ENCODE assay signal across 15 cellular contexts in genomic region chr6:101666256-101666655, GRCh38.
DNase-seq lines count a peak whose midpoint lies in the region; ATAC-seq and TF ChIP-seq lines count a peak whose summit lies in the region.
"Had no signal": no experiment of that assay in that cellular context is flagged by ENCODE, and none has a peak within 500 bp of the region (broad histone marks: within the 10 kb centered on the region; RNA-seq: fewer than 3 reads in every experiment).

No MANE protein-coding gene starts in this region.

- H4K20me1 ChIP-seq in HCT116 (ENCODE audit: insufficient read depth) = no peaks in the 10 kb centered on the region

- H3K27ac ChIP-seq in HCT116 (ENCODE audit: low read depth, low read length) (no peak overlapping the region), SJCRH30 (no peak overlapping the region)

- CTCF ChIA-PET in HCT116 (lab: Charles Lee) = no interaction called here

- no TSS peak for BruUV-seq in HCT116 (replicated peaks; lab: Mats Ljungman, UMichigan)

- H3K36me3 ChIP-seq in HCT116 (ENCODE audit: control insufficient read depth in 1 of 2, insufficient read depth in 2 of 2, low read length in 2 of 2) = no peaks in the 10 kb centered on the region
- H3K36me3 ChIP-seq in SJCRH30 = no peaks in the 10 kb centered on the region
- H3K36me3 ChIP-seq: BE2C, HAP-1 had no signal

- no peak for TF ChIP-seq POLR2A in HCT116 (IDR thresholded peaks at IDR 0.05; ENCODE audit: borderline replicate concordance, extremely low read depth, insufficient read depth, insufficient read length)

- RAD21 ChIA-PET in HCT116 (lab: Charles Lee; ENCODE audit: low non-redundant PET in 1 of 2, low total read pairs in 2 of 2, uncharacterized antibody in 2 of 2, unreplicated experiment in 2 of 2) = no interaction called here

- H3K9me2 ChIP-seq in HCT116 (ENCODE audit: insufficient read depth) = no peaks in the 10 kb centered on the region

- H3K4me3 ChIP-seq in HCT116 (replicated peaks in 1 of 2; ENCODE audit: low read depth in 1 of 2, low read length in 2 of 2) = no peak overlapping the region
- H3K4me3 ChIP-seq in SJCRH30 = no peak overlapping the region
- no peak overlapping the region for H3K4me3 ChIP-seq in foreskin fibroblast (ENCODE audit: low read depth in 1 of 2, low read length in 2 of 2)
- H3K4me3 ChIP-seq: HAP-1 had no signal

- H3K27me3 ChIP-seq in HCT116 (ENCODE audit: insufficient read depth, low read length) = no peaks in the 10 kb centered on the region
- H3K27me3 ChIP-seq in SJCRH30 = no peaks in the 10 kb centered on the region
- H3K27me3 ChIP-seq: BE2C had no signal

- peak overlapping the region; percentile 18; the same call in 1 of the 2 replicates for H3K4me2 ChIP-seq in HCT116 (ENCODE audit: low read length)

- TF ChIP-seq CTCF in HCT116 (IDR thresholded peaks at IDR 0.05 in 2 of 3, conservative IDR thresholded peaks at IDR 0.05 in 1 of 3; ENCODE audit: borderline replicate concordance in 1 of 3, insufficient read depth in 1 of 3, low read depth in 2 of 3, low read length in 2 of 3) (no peak), foreskin fibroblast (IDR thresholded peaks at IDR 0.05; ENCODE audit: low read depth, low read length) (no peak)

- H3K79me2 ChIP-seq in HCT116 (ENCODE audit: insufficient read depth, low read length) = no peaks in the 10 kb centered on the region

- intact Hi-C loops in HCT116 (cut with micrococcal nuclease) = no loop called here

- H2AFZ ChIP-seq in HCT116 (ENCODE audit: low read depth, low read length, poor library complexity, severe bottlenecking) = no peak overlapping the region

- TF ChIP-seq RAD21 in HCT116 (IDR thresholded peaks at IDR 0.05; ENCODE audit: low read depth) = no peak

- POLR2A ChIA-PET in HCT116 (lab: Charles Lee) = no interaction called here

- H3K4me1 ChIP-seq in HCT116 (ENCODE audit: control insufficient read depth in 1 of 2, insufficient read depth in 2 of 2, low read length in 2 of 2) (peaks cover 0 to 12% of the 10 kb centered on the region in 2 experiments; a peak in 2 of 4 replicates), SJCRH30 (no peaks in the 10 kb centered on the region)
- H3K4me1 ChIP-seq: HAP-1 had no signal

- DNase-seq in AG08395 (ENCODE audit: low spot score) (peak; percentile 49), HCT116 (ENCODE audit: low read depth, low spot score) (peak; percentile 42), SJCRH30 (peak; percentile 8 to 20), foreskin fibroblast (peak; percentile 62 to 70), NCI-H2107 (lab: John Stamatoyannopoulos, UW) (no peak), DMS114 treated with DMSO at 0.1 percent for 48 hours (lab: John Stamatoyannopoulos, UW; ENCODE audit: unreplicated experiment) (no peak), NCI-H128 (lab: John Stamatoyannopoulos, UW; ENCODE audit: unreplicated experiment) (no peak), NCI-H345 treated with DMSO at 0.1 percent for 48 hours (lab: John Stamatoyannopoulos, UW; ENCODE audit: unreplicated experiment) (no peak)
- DNase-seq: activated CD4-positive, alpha-beta T cell treated with anti-CD3 and anti-CD28 coated beads, Interleukin-2, amount 50 U/mL, for 48 hours; activated naive CD4-positive, alpha-beta T cell treated with anti-CD3 and anti-CD28 coated beads, Interleukin-2, amount 50 U/mL, for 16 hours; BE2C; hypothalamus; MM.1S; T-cell had no signal

- H3K9ac ChIP-seq in HCT116 (ENCODE audit: low read length) = no peak overlapping the region

- peak; percentile 79 for ATAC-seq in HCT116
- ATAC-seq: T-cell had no signal

- H3K9me3 ChIP-seq in HCT116 (ENCODE audit: control insufficient read depth in 1 of 2, insufficient read depth in 1 of 2, low read depth in 1 of 2, low read length in 2 of 2) (no peaks in the 10 kb centered on the region), SJCRH30 (replicated peaks) (no peaks in the 10 kb centered on the region)
- H3K9me3 ChIP-seq: BE2C, HAP-1 had no signal

TF ChIP-seq in HCT116, 20 proteins besides CTCF, POLR2A, EP300 and RAD21:
- TF ChIP-seq JUND (IDR thresholded peaks at IDR 0.05) (0 out of 2 replicates have a peak, but pooled peaks have one; percentile 25), TCF7L2 (IDR thresholded peaks at IDR 0.05; ENCODE audit: borderline replicate concordance, extremely low read depth, insufficient read depth, insufficient read length) (no peak), POLR2AphosphoS5 (IDR thresholded peaks at IDR 0.05; ENCODE audit: low read depth, low read length) (no peak), FOSL1 (IDR thresholded peaks at IDR 0.05; ENCODE audit: low read depth) (0 out of 2 replicates have a peak, but pooled peaks have one; percentile 43)

Comparison
In these comparisons a context has a peak if more than half of its experiments do, and no peak if none do; other contexts are left out.
1. DNase-seq: peak in AG08395 (single experiment), HCT116 (single experiment), SJCRH30 (2 of 2) and foreskin fibroblast (2 of 2); none in NCI-H2107 (single experiment), DMS114 treated with DMSO at 0.1 percent for 48 hours (single experiment), NCI-H128 (single experiment) and NCI-H345 treated with DMSO at 0.1 percent for 48 hours (single experiment).